ENCODE assay signal across 36 cellular contexts in the genomic region with DNA sequence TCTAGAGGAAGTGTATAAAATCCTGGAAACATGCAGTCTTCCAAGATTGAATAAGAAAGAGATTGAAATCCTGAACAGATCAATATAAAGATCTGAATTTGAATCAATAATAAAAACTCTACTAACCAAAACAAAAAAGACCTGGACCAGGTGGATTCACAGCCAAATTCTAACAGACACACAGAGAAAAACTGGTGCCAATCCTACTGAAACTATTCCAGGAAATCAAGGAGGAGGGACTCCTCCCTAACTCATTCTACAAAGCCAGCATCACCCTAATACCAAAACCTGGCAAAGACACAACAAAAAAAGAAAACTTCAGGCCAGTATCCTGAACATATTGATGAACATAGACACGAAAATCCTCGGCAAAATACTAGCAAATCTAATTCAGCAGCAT. TPM values are rescaled to one million over a fixed set of nuclear protein-coding genes. Genes with fewer than 3 reads are reported as not detected.
"Had no signal": no experiment of that assay in that cellular context is flagged by ENCODE, and none has a peak within 500 bp of the region (broad histone marks: within the 10 kb centered on the region; RNA-seq: fewer than 3 reads in every experiment).

No MANE protein-coding gene starts in this region.

- H3K4me3 Mint-ChIP-seq: activated naive CD4-positive, alpha-beta T cell treated with anti-CD3 and anti-CD28 coated beads for 36 hours; activated naive CD4-positive, alpha-beta T cell treated with anti-CD3 and anti-CD28 coated beads, Interleukin-2, amount 10 ng/mL, durations not matched to agents 7 days and 5 days; activated naive CD4-positive, alpha-beta T cell treated with anti-CD3 and anti-CD28 coated beads, Interleukin-2, amount 50 U/mL, for 24 hours; activated naive CD8-positive, alpha-beta T cell; activated naive CD8-positive, alpha-beta T cell treated with anti-CD3 and anti-CD28 coated beads for 36 hours; activated naive CD8-positive, alpha-beta T cell treated with anti-CD3 and anti-CD28 coated beads, Interleukin-2, amount 10 ng/mL, durations not matched to agents 7 days and 5 days; activated naive CD8-positive, alpha-beta T cell treated with anti-CD3 and anti-CD28 coated beads, Interleukin-2, amount 50 U/mL, for 24 hours; activated T-cell treated with anti-CD3 and anti-CD28 coated beads, Interleukin-2, amount 50 U/mL, for 24 hours; activated T-cell treated with anti-CD3 and anti-CD28 coated beads, Interleukin-2, amount 50 U/mL, for 4 hours; activated T-cell treated with anti-CD3 and anti-CD28 coated beads, Interleukin-2, amount 50 U/mL, for 72 hours; activated T-helper 1 cell treated with anti-CD3 and anti-CD28 coated beads, Interleukin-12 subunit alpha, Interleukin-12 subunit beta, Interleukin-2, Interleukin-4 antibody, amounts not matched to agents 30 ng/mL and 10 ng/mL and 1 ng/mL, durations not matched to agents 14 hours and 24 hours and 36 hours; activated T-helper 17 cell treated with anti-CD3 and anti-CD28 coated beads, Interleukin-2, amount 50 U/mL, for 72 hours; brain; central memory CD8-positive, alpha-beta T cell had no signal

- H3K36me3 ChIP-seq: adrenal gland, ascending aorta, brain microvascular endothelial cell, breast epithelium, cardiac muscle cell had no signal

- H3K9me3 ChIP-seq: adrenal gland, ascending aorta, body of pancreas, breast epithelium had no signal

- DNase-seq: activated effector memory CD4-positive, alpha-beta T cell treated with anti-CD3 and anti-CD28 coated beads, Interleukin-2, amount 50 U/mL, for 16 hours; activated effector memory CD4-positive, alpha-beta T cell treated with Interleukin-2 at 50 U/mL for 16 hours; activated gamma-delta T cell; activated gamma-delta T cell treated with Interleukin-2 at 50 U/mL for 16 hours; activated naive CD4-positive, alpha-beta T cell; activated naive CD4-positive, alpha-beta T cell treated with anti-CD3 and anti-CD28 coated beads for 36 hours; activated naive CD4-positive, alpha-beta T cell treated with anti-CD3 and anti-CD28 coated beads, Interleukin-2, amount 10 ng/mL, durations not matched to agents 7 days and 5 days; activated naive CD4-positive, alpha-beta T cell treated with anti-CD3 and anti-CD28 coated beads, Interleukin-2, amount 50 U/mL, for 16 hours; activated naive CD4-positive, alpha-beta T cell treated with Interleukin-2 at 50 U/mL for 16 hours; activated naive CD8-positive, alpha-beta T cell treated with anti-CD3 and anti-CD28 coated beads for 36 hours; activated naive CD8-positive, alpha-beta T cell treated with anti-CD3 and anti-CD28 coated beads, Interleukin-2, amount 10 ng/mL, durations not matched to agents 7 days and 5 days; activated naive CD8-positive, alpha-beta T cell treated with anti-CD3 and anti-CD28 coated beads, Interleukin-2, amount 50 U/mL, for 24 hours; activated T-cell treated with anti-CD3 and anti-CD28 coated beads, Interleukin-2, amount 50 U/mL, for 1 hour; activated T-cell treated with anti-CD3 and anti-CD28 coated beads, Interleukin-2, amount 50 U/mL, for 24 hours; activated T-cell treated with anti-CD3 and anti-CD28 coated beads, Interleukin-2, amount 50 U/mL, for 4 hours; activated T-cell treated with anti-CD3 and anti-CD28 coated beads, Interleukin-2, amount 50 U/mL, for 48 hours; activated T-cell treated with anti-CD3 and anti-CD28 coated beads, Interleukin-2, amount 50 U/mL, for 72 hours; adrenal gland; amniotic stem cell; amygdala; anterior cingulate cortex; aorta; body of pancreas; brain microvascular endothelial cell; central memory CD4-positive, alpha-beta T cell had no signal

- H3K27ac ChIP-seq: adrenal gland, ascending aorta, body of pancreas, brain microvascular endothelial cell, breast epithelium, cardiac muscle cell had no signal

- H3K4me3 ChIP-seq: adrenal gland, ascending aorta, body of pancreas, breast epithelium, cardiac muscle cell had no signal

- H3K27me3 ChIP-seq: adrenal gland, ascending aorta, body of pancreas, brain microvascular endothelial cell had no signal

- H3K4me1 ChIP-seq: adrenal gland, ascending aorta, body of pancreas, breast epithelium had no signal

- H3K27me3 Mint-ChIP-seq: brain had no signal

- H3K27ac Mint-ChIP-seq: activated naive CD4-positive, alpha-beta T cell treated with anti-CD3 and anti-CD28 coated beads for 36 hours; activated naive CD4-positive, alpha-beta T cell treated with anti-CD3 and anti-CD28 coated beads, Interleukin-2, amount 10 ng/mL, durations not matched to agents 7 days and 5 days; activated naive CD4-positive, alpha-beta T cell treated with anti-CD3 and anti-CD28 coated beads, Interleukin-2, amount 50 U/mL, for 24 hours; activated naive CD4-positive, alpha-beta T cell treated with anti-CD3 and anti-CD28 coated beads, Interleukin-2, amount 50 U/mL, for 72 hours; activated naive CD8-positive, alpha-beta T cell; activated naive CD8-positive, alpha-beta T cell treated with anti-CD3 and anti-CD28 coated beads for 36 hours; activated naive CD8-positive, alpha-beta T cell treated with anti-CD3 and anti-CD28 coated beads, Interleukin-2, amount 10 ng/mL, durations not matched to agents 7 days and 5 days; activated naive CD8-positive, alpha-beta T cell treated with anti-CD3 and anti-CD28 coated beads, Interleukin-2, amount 50 U/mL, for 24 hours; activated T-cell treated with anti-CD3 and anti-CD28 coated beads, Interleukin-2, amount 50 U/mL, for 24 hours; activated T-cell treated with anti-CD3 and anti-CD28 coated beads, Interleukin-2, amount 50 U/mL, for 72 hours; activated T-helper 1 cell treated with anti-CD3 and anti-CD28 coated beads, Interleukin-12 subunit alpha, Interleukin-12 subunit beta, Interleukin-2, Interleukin-4 antibody, amounts not matched to agents 30 ng/mL and 10 ng/mL and 1 ng/mL, durations not matched to agents 14 hours and 24 hours and 36 hours; activated T-helper 17 cell treated with anti-CD3 and anti-CD28 coated beads, Interleukin-2, amount 50 U/mL, for 72 hours; brain had no signal

- H3K9me3 Mint-ChIP-seq: activated naive CD4-positive, alpha-beta T cell treated with anti-CD3 and anti-CD28 coated beads for 36 hours; activated naive CD4-positive, alpha-beta T cell treated with anti-CD3 and anti-CD28 coated beads, Interleukin-2, amount 10 ng/mL, durations not matched to agents 7 days and 5 days; activated naive CD4-positive, alpha-beta T cell treated with anti-CD3 and anti-CD28 coated beads, Interleukin-2, amount 50 U/mL, for 24 hours; activated naive CD4-positive, alpha-beta T cell treated with anti-CD3 and anti-CD28 coated beads, Interleukin-2, amount 50 U/mL, for 72 hours; activated naive CD8-positive, alpha-beta T cell treated with anti-CD3 and anti-CD28 coated beads for 36 hours; activated naive CD8-positive, alpha-beta T cell treated with anti-CD3 and anti-CD28 coated beads, Interleukin-2, amount 10 ng/mL, durations not matched to agents 7 days and 5 days; activated naive CD8-positive, alpha-beta T cell treated with anti-CD3 and anti-CD28 coated beads, Interleukin-2, amount 50 U/mL, for 24 hours; activated T-cell treated with anti-CD3 and anti-CD28 coated beads, Interleukin-2, amount 50 U/mL, for 24 hours; activated T-cell treated with anti-CD3 and anti-CD28 coated beads, Interleukin-2, amount 50 U/mL, for 4 hours; activated T-cell treated with anti-CD3 and anti-CD28 coated beads, Interleukin-2, amount 50 U/mL, for 72 hours; activated T-helper 1 cell treated with anti-CD3 and anti-CD28 coated beads, Interleukin-12 subunit alpha, Interleukin-12 subunit beta, Interleukin-2, Interleukin-4 antibody, amounts not matched to agents 30 ng/mL and 10 ng/mL and 1 ng/mL, durations not matched to agents 14 hours and 24 hours and 36 hours; activated T-helper 17 cell treated with anti-CD3 and anti-CD28 coated beads, Interleukin-2, amount 50 U/mL, for 72 hours; central memory CD8-positive, alpha-beta T cell had no signal

- H3K36me3 Mint-ChIP-seq: activated naive CD4-positive, alpha-beta T cell treated with anti-CD3 and anti-CD28 coated beads, Interleukin-2, amount 10 ng/mL, durations not matched to agents 7 days and 5 days; activated naive CD4-positive, alpha-beta T cell treated with anti-CD3 and anti-CD28 coated beads, Interleukin-2, amount 50 U/mL, for 24 hours; activated naive CD4-positive, alpha-beta T cell treated with anti-CD3 and anti-CD28 coated beads, Interleukin-2, amount 50 U/mL, for 72 hours; activated naive CD8-positive, alpha-beta T cell; activated naive CD8-positive, alpha-beta T cell treated with anti-CD3 and anti-CD28 coated beads for 36 hours; activated naive CD8-positive, alpha-beta T cell treated with anti-CD3 and anti-CD28 coated beads, Interleukin-2, amount 10 ng/mL, durations not matched to agents 7 days and 5 days had no signal

- H3K4me1 Mint-ChIP-seq: activated naive CD4-positive, alpha-beta T cell treated with anti-CD3 and anti-CD28 coated beads, Interleukin-2, amount 10 ng/mL, durations not matched to agents 7 days and 5 days; activated naive CD4-positive, alpha-beta T cell treated with anti-CD3 and anti-CD28 coated beads, Interleukin-2, amount 50 U/mL, for 24 hours; activated naive CD8-positive, alpha-beta T cell treated with anti-CD3 and anti-CD28 coated beads for 36 hours; activated naive CD8-positive, alpha-beta T cell treated with anti-CD3 and anti-CD28 coated beads, Interleukin-2, amount 10 ng/mL, durations not matched to agents 7 days and 5 days; activated naive CD8-positive, alpha-beta T cell treated with anti-CD3 and anti-CD28 coated beads, Interleukin-2, amount 50 U/mL, for 24 hours; activated T-helper 17 cell treated with anti-CD3 and anti-CD28 coated beads, Interleukin-2, amount 50 U/mL, for 72 hours; brain; central memory CD8-positive, alpha-beta T cell had no signal

RNA-seq across cellular contexts. Expression of gene SYT14, which starts 58.3 kb away (rescaled TPM):
- total RNA-seq: activated naive CD4-positive, alpha-beta T cell treated with anti-CD3 and anti-CD28 coated beads for 36 hours; activated naive CD4-positive, alpha-beta T cell treated with anti-CD3 and anti-CD28 coated beads, Interleukin-2, amount 50 U/mL, for 72 hours; activated naive CD8-positive, alpha-beta T cell treated with anti-CD3 and anti-CD28 coated beads for 36 hours; activated naive CD8-positive, alpha-beta T cell treated with anti-CD3 and anti-CD28 coated beads, Interleukin-2, amount 10 ng/mL, durations not matched to agents 7 days and 5 days; activated T-cell treated with anti-CD3 and anti-CD28 coated beads, Interleukin-2, amount 50 U/mL, for 4 hours; activated T-cell treated with anti-CD3 and anti-CD28 coated beads, Interleukin-2, amount 50 U/mL, for 72 hours; activated T-helper 1 cell treated with anti-CD3 and anti-CD28 coated beads, Interleukin-12 subunit alpha, Interleukin-12 subunit beta, Interleukin-2, Interleukin-4 antibody, amounts not matched to agents 30 ng/mL and 10 ng/mL and 1 ng/mL, durations not matched to agents 14 hours and 24 hours and 36 hours; activated T-helper 17 cell treated with anti-CD3 and anti-CD28 coated beads, Interleukin-2, amount 50 U/mL, for 72 hours; aorta; ascending aorta; bronchial epithelial cell had no signal
